In genomic region chr5:109692011-109692410, GRCh38 we compare ENCODE assay signal across 8 cellular contexts. TPM values are rescaled to one million over a fixed set of nuclear protein-coding genes. Genes with fewer than 3 reads are reported as not detected.
DNase-seq lines count a peak whose midpoint lies in the region; ATAC-seq and TF ChIP-seq lines count a peak whose summit lies in the region.

No MANE protein-coding gene starts in this region.

- H3K36me3 ChIP-seq in subcutaneous abdominal adipose tissue (ENCODE audit: control insufficient read depth in 5 of 5, insufficient read depth in 5 of 5, low read length in 5 of 5), result no peaks in the 10 kb centered on the region

- ATAC-seq in activated B cell treated with CpG ODN at 0.5 μM for 24 hours (ENCODE audit: low read depth), result no peak

- no peak for TF ChIP-seq CTCF in activated B cell treated with CpG ODN at 0.5 μM for 24 hours (IDR thresholded peaks at IDR 0.05)

- intact Hi-C loops in activated CD4-positive, alpha-beta T cell treated with anti-CD3 and anti-CD28 coated beads, Interleukin-2, amount 10 ng/mL, durations not matched to agents 24 days and 14 days (cut with micrococcal nuclease), result loop anchor here (5.0 to 10.0 kb wide), 7 partner anchors 95 to 935 kb away; no protein-coding TSS in a partner anchor
- intact Hi-C loops in activated B cell treated with CpG ODN at 0.5 μM for 24 hours (cut with micrococcal nuclease), result loop anchor here (5.0 to 10.0 kb wide), 3 partner anchors 53 to 935 kb away; no protein-coding TSS in a partner anchor

- peaks cover 56% of the 10 kb centered on the region for H3K4me1 Mint-ChIP-seq in activated CD4-positive, alpha-beta T cell treated with anti-CD3 and anti-CD28 coated beads, Interleukin-2, amount 10 ng/mL, durations not matched to agents 24 days and 14 days
- peaks cover 65% of the 10 kb centered on the region for H3K4me1 Mint-ChIP-seq in activated B cell treated with CpG ODN at 0.5 μM for 24 hours

- peaks cover 0 to 18% (median 15%) of the 10 kb centered on the region in 5 donors for H3K9me3 ChIP-seq in subcutaneous abdominal adipose tissue (ENCODE audit: control insufficient read depth in 5 of 5, low read length in 5 of 5)

- peaks cover 6% of the 10 kb centered on the region for H3K9me3 Mint-ChIP-seq in activated CD4-positive, alpha-beta T cell treated with anti-CD3 and anti-CD28 coated beads, Interleukin-2, amount 10 ng/mL, durations not matched to agents 24 days and 14 days
- H3K9me3 Mint-ChIP-seq in activated B cell treated with CpG ODN at 0.5 μM for 24 hours, result peaks cover 6% of the 10 kb centered on the region

- H3K4me3 ChIP-seq in subcutaneous abdominal adipose tissue (ENCODE audit: low read depth in 1 of 5, low read length in 5 of 5), result peak overlapping the region in 4 of 5 donors; percentile 25 to 96 (median 60)

- peak overlapping the region; percentile 89 for H3K27ac Mint-ChIP-seq in activated CD4-positive, alpha-beta T cell treated with anti-CD3 and anti-CD28 coated beads, Interleukin-2, amount 10 ng/mL, durations not matched to agents 24 days and 14 days
- peak overlapping the region; percentile 92 for H3K27ac Mint-ChIP-seq in activated B cell treated with CpG ODN at 0.5 μM for 24 hours

- CTCF ChIA-PET in activated B cell treated with CpG ODN at 0.5 μM for 24 hours (lab: Charles Lee), result no interaction called here

- H3K27me3 Mint-ChIP-seq in activated CD4-positive, alpha-beta T cell treated with anti-CD3 and anti-CD28 coated beads, Interleukin-2, amount 10 ng/mL, durations not matched to agents 24 days and 14 days, result no peaks in the 10 kb centered on the region
- H3K27me3 Mint-ChIP-seq in activated B cell treated with CpG ODN at 0.5 μM for 24 hours, result no peaks in the 10 kb centered on the region

- DNase-seq in activated CD4-positive, alpha-beta T cell treated with anti-CD3 and anti-CD28 coated beads, Interleukin-2, amount 10 ng/mL, durations not matched to agents 24 days and 14 days, result no peak
- DNase-seq in activated CD4-positive, alpha-beta T cell treated with anti-CD3 and anti-CD28 coated beads, Interleukin-2, amount 50 U/mL, for 48 hours, result no peak
- no peak for DNase-seq in activated B cell treated with CpG ODN at 0.5 μM for 24 hours
- DNase-seq in glomerular visceral epithelial cell (ENCODE audit: extremely low spot score), result peak; percentile 13
- DNase-seq in NK-92 (lab: John Stamatoyannopoulos, UW; ENCODE audit: unreplicated experiment), result no peak
- no peak for DNase-seq in occipital lobe (lab: John Stamatoyannopoulos, UW)
- DNase-seq in central memory CD4-positive, alpha-beta T cell, result no peak

- no peak overlapping the region for H3K27ac ChIP-seq in subcutaneous abdominal adipose tissue (ENCODE audit: low read depth, low read length)

- no peaks in the 10 kb centered on the region for H3K27me3 ChIP-seq in subcutaneous abdominal adipose tissue (ENCODE audit: control insufficient read depth in 5 of 5, insufficient read depth in 4 of 5, low read length in 5 of 5)

- POLR2A ChIA-PET in activated B cell treated with CpG ODN at 0.5 μM for 24 hours (lab: Charles Lee), result interaction anchor here (1.2 kb wide), 1 partner anchor 143 kb away, joined by 3 read pairs; no protein-coding TSS in a partner anchor

- H3K9ac ChIP-seq in subcutaneous abdominal adipose tissue (ENCODE audit: low read length in 5 of 5), result no peak overlapping the region

- H3K4me3 Mint-ChIP-seq in activated CD4-positive, alpha-beta T cell treated with anti-CD3 and anti-CD28 coated beads, Interleukin-2, amount 10 ng/mL, durations not matched to agents 24 days and 14 days, result peak overlapping the region; percentile 93
- peak overlapping the region; percentile 88 for H3K4me3 Mint-ChIP-seq in activated B cell treated with CpG ODN at 0.5 μM for 24 hours

- peaks cover 25% of the 10 kb centered on the region for H3K36me3 Mint-ChIP-seq in activated CD4-positive, alpha-beta T cell treated with anti-CD3 and anti-CD28 coated beads, Interleukin-2, amount 10 ng/mL, durations not matched to agents 24 days and 14 days (ENCODE audit: low read depth)
- peaks cover 7% of the 10 kb centered on the region for H3K36me3 Mint-ChIP-seq in activated B cell treated with CpG ODN at 0.5 μM for 24 hours (ENCODE audit: low read depth)

- peaks cover 3 to 50% (median 41%) of the 10 kb centered on the region in 5 donors for H3K4me1 ChIP-seq in subcutaneous abdominal adipose tissue (ENCODE audit: control insufficient read depth in 5 of 5, insufficient read depth in 5 of 5, low read length in 5 of 5)

RNA-seq across cellular contexts. Expression of gene MAN2A1, which starts 2.3 kb away (rescaled TPM):
- total RNA-seq in activated CD4-positive, alpha-beta T cell treated with anti-CD3 and anti-CD28 coated beads, Interleukin-2, amount 10 ng/mL, durations not matched to agents 24 days and 14 days, result 32.9 and 33.6 TPM in 2 replicates
- total RNA-seq in activated B cell treated with CpG ODN at 0.5 μM for 24 hours, result 42.7 and 48.6 TPM in 2 replicates
- 69.7 TPM for total RNA-seq in occipital lobe
